Comparison of ENCODE assay signal across 1 cellular context in genomic region chr2:99623035-99623434, GRCh38.
TF ChIP-seq lines count a peak whose summit lies in the region.

No MANE protein-coding gene starts in this region.

TF ChIP-seq in H1, 55 proteins besides CTCF, POLR2A, EP300 and RAD21:
- TF ChIP-seq GTF2F1 (IDR thresholded peaks at IDR 0.05; ENCODE audit: borderline replicate concordance, low read depth, low read length) (no peak), CHD7 (IDR thresholded peaks at IDR 0.05; ENCODE audit: insufficient replicate concordance, low read length) (no peak), SIN3A (conservative IDR thresholded peaks at IDR 0.05 in 1 of 2, IDR thresholded peaks at IDR 0.05 in 1 of 2; ENCODE audit: low read depth in 1 of 2, low read length in 2 of 2) (no peak), MAFK (IDR thresholded peaks at IDR 0.05; ENCODE audit: low read depth, low read length) (no peak), SRF (IDR thresholded peaks at IDR 0.05; ENCODE audit: low read depth, low read length) (peak; percentile 52; the same call in 1 of the 2 replicates), CREB1 (IDR thresholded peaks at IDR 0.05) (no peak)
